In the genomic region with DNA sequence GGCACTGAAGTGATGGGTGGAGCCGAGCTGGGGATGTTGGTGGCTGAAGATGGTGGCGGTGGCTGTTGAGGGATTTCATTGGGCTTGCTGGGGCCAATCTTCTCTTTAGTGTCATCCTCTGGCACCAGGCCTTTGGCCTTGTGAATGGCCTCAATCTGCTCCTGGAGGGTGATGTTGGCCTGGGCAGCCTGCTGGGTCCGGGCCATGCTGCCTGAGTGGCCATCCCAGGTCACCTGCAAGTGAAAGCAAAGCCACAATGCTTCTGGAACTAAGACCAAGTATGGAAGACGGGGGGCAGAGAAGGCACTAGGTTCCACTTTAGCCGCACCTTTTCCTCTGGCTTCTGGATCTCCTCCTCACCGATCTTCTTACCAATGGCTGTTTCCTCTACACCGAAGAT, we compare ENCODE assay signal across 19 cellular contexts. TPM values are rescaled to one million over a fixed set of nuclear protein-coding genes. Genes with fewer than 3 reads are reported as not detected.
DNase-seq lines count a peak whose midpoint lies in the region; ATAC-seq and TF ChIP-seq lines count a peak whose summit lies in the region.
"Had no signal": no experiment of that assay in that cellular context is flagged by ENCODE, and none has a peak within 500 bp of the region (broad histone marks: within the 10 kb centered on the region; RNA-seq: fewer than 3 reads in every experiment).

No MANE protein-coding gene starts in this region.

- H3K36me3 ChIP-seq in Karpas-422 (ENCODE audit: insufficient read depth, low read length) = peaks cover 47% of the 10 kb centered on the region

- no peak overlapping the region for H3K4me3 Mint-ChIP-seq in activated naive CD4-positive, alpha-beta T cell treated with anti-CD3 and anti-CD28 coated beads, Interleukin-2, amount 10 ng/mL, durations not matched to agents 7 days and 5 days
- no peak overlapping the region for H3K4me3 Mint-ChIP-seq in stimulated activated naive B cell treated with anti-CD40 and anti-IgM and Interleukin-4, amounts not matched to agents 10 μg/mL and 1 μg/mL and 100 μg/mL, for 72 hours
- H3K4me3 Mint-ChIP-seq in HFFc6 = no peak overlapping the region
- H3K4me3 Mint-ChIP-seq: B cell; CD8-positive, alpha-beta memory T cell had no signal

- H3K27me3 Mint-ChIP-seq in activated naive CD4-positive, alpha-beta T cell treated with anti-CD3 and anti-CD28 coated beads, Interleukin-2, amount 10 ng/mL, durations not matched to agents 7 days and 5 days = no peaks in the 10 kb centered on the region
- no peaks in the 10 kb centered on the region for H3K27me3 Mint-ChIP-seq in stimulated activated naive B cell treated with anti-CD40 and anti-IgM and Interleukin-4, amounts not matched to agents 10 μg/mL and 1 μg/mL and 100 μg/mL, for 72 hours
- no peaks in the 10 kb centered on the region for H3K27me3 Mint-ChIP-seq in HFFc6 (ENCODE audit: insufficient read depth)
- H3K27me3 Mint-ChIP-seq: B cell; CD8-positive, alpha-beta memory T cell had no signal

- no peak overlapping the region for H2AFZ ChIP-seq in Karpas-422 (ENCODE audit: low read length)

- no peak overlapping the region for H3K4me2 ChIP-seq in Karpas-422 (ENCODE audit: low read depth, low read length, poor library complexity, severe bottlenecking)
- H3K4me2 ChIP-seq: BLaER1 treated with 17β-estradiol and CSF1 and Interleukin-3, amounts not matched to agents 10 nM and 100 nM had no signal

- H3K36me3 Mint-ChIP-seq in activated naive CD4-positive, alpha-beta T cell treated with anti-CD3 and anti-CD28 coated beads, Interleukin-2, amount 50 U/mL, for 72 hours = peaks cover 38 to 76% of the 10 kb centered on the region in 2 donors
- peaks cover 90% of the 10 kb centered on the region for H3K36me3 Mint-ChIP-seq in activated naive CD4-positive, alpha-beta T cell treated with anti-CD3 and anti-CD28 coated beads, Interleukin-2, amount 10 ng/mL, durations not matched to agents 7 days and 5 days
- H3K36me3 Mint-ChIP-seq in stimulated activated naive B cell treated with anti-CD40 and anti-IgM and Interleukin-4, amounts not matched to agents 10 μg/mL and 1 μg/mL and 100 μg/mL, for 72 hours = peaks cover 71 to 83% of the 10 kb centered on the region in 2 donors
- H3K36me3 Mint-ChIP-seq in HFFc6 (ENCODE audit: low read depth) = peaks cover 57% of the 10 kb centered on the region

- H3K79me2 ChIP-seq in Karpas-422 (ENCODE audit: low read length) = no peaks in the 10 kb centered on the region

- in situ Hi-C loops in G401 (cut with HindIII; ENCODE audit: low sequenced_read_pairs) = no loop called here

- H3K9me3 Mint-ChIP-seq in activated naive CD4-positive, alpha-beta T cell treated with anti-CD3 and anti-CD28 coated beads, Interleukin-2, amount 50 U/mL, for 72 hours = no peaks in the 10 kb centered on the region
- H3K9me3 Mint-ChIP-seq in activated naive CD4-positive, alpha-beta T cell treated with anti-CD3 and anti-CD28 coated beads, Interleukin-2, amount 10 ng/mL, durations not matched to agents 7 days and 5 days = no peaks in the 10 kb centered on the region
- no peaks in the 10 kb centered on the region for H3K9me3 Mint-ChIP-seq in stimulated activated naive B cell treated with anti-CD40 and anti-IgM and Interleukin-4, amounts not matched to agents 10 μg/mL and 1 μg/mL and 100 μg/mL, for 72 hours
- H3K9me3 Mint-ChIP-seq in HFFc6 = no peaks in the 10 kb centered on the region
- H3K9me3 Mint-ChIP-seq: CD8-positive, alpha-beta memory T cell had no signal

- no peak for DNase-seq in activated naive CD4-positive, alpha-beta T cell treated with anti-CD3 and anti-CD28 coated beads, Interleukin-2, amount 50 U/mL, for 72 hours (ENCODE audit: low spot score in 2 of 2)
- no peak for DNase-seq in activated naive CD4-positive, alpha-beta T cell treated with anti-CD3 and anti-CD28 coated beads, Interleukin-2, amount 10 ng/mL, durations not matched to agents 7 days and 5 days
- DNase-seq in G401 (ENCODE audit: low spot score) (peak; percentile 41), left lobe of liver (ENCODE audit: low spot score) (peak; percentile 70), HFFc6 (no peak), Karpas-422 (no peak)
- no peak for DNase-seq in stimulated activated naive B cell treated with anti-CD40 and anti-IgM and Interleukin-4, amounts not matched to agents 10 μg/mL and 1 μg/mL and 100 μg/mL, for 72 hours
- DNase-seq: CD8-positive, alpha-beta memory T cell; COR-L47; DMS 273 treated with DMSO at 0.1 percent for 48 hours; DMS53; DND-41; EL; GOT3; H7; IMR-90 had no signal

- TF ChIP-seq CTCF in HFFc6 (IDR thresholded peaks at IDR 0.05) = no peak

- no peak overlapping the region for H3K4me3 ChIP-seq in Karpas-422 (ENCODE audit: low read length)
- H3K4me3 ChIP-seq: BLaER1 treated with 17β-estradiol and CSF1 and Interleukin-3, amounts not matched to agents 10 nM and 100 nM had no signal

- H3K27me3 ChIP-seq in Karpas-422 (ENCODE audit: low read length) = no peaks in the 10 kb centered on the region
- H3K27me3 ChIP-seq: BLaER1 treated with 17β-estradiol and CSF1 and Interleukin-3, amounts not matched to agents 10 nM and 100 nM had no signal

- H3K9ac ChIP-seq in Karpas-422 (ENCODE audit: low read length) = no peak overlapping the region
- H3K9ac ChIP-seq: BLaER1 treated with 17β-estradiol and CSF1 and Interleukin-3, amounts not matched to agents 10 nM and 100 nM had no signal

- CTCF ChIA-PET in activated naive CD4-positive, alpha-beta T cell treated with anti-CD3 and anti-CD28 coated beads, Interleukin-2, amount 10 ng/mL, durations not matched to agents 7 days and 5 days (lab: Charles Lee) = no interaction called here

- H4K20me1 ChIP-seq in Karpas-422 (ENCODE audit: insufficient read depth, low read depth, low read length) = no peaks in the 10 kb centered on the region

- no peaks in the 10 kb centered on the region for H3K4me1 ChIP-seq in Karpas-422 (ENCODE audit: low read length)
- H3K4me1 ChIP-seq: BLaER1 treated with 17β-estradiol and CSF1 and Interleukin-3, amounts not matched to agents 10 nM and 100 nM had no signal

- ATAC-seq in activated naive CD4-positive, alpha-beta T cell treated with anti-CD3 and anti-CD28 coated beads, Interleukin-2, amount 50 U/mL, for 72 hours = no peak
- peak; percentile 46 for ATAC-seq in left lobe of liver
- no peak for ATAC-seq in stimulated activated naive B cell treated with anti-CD40 and anti-IgM and Interleukin-4, amounts not matched to agents 10 μg/mL and 1 μg/mL and 100 μg/mL, for 72 hours (replicated peaks)
- ATAC-seq: HCT116 had no signal

- peaks cover 11% of the 10 kb centered on the region for H3K4me1 Mint-ChIP-seq in activated naive CD4-positive, alpha-beta T cell treated with anti-CD3 and anti-CD28 coated beads, Interleukin-2, amount 10 ng/mL, durations not matched to agents 7 days and 5 days
- H3K4me1 Mint-ChIP-seq in stimulated activated naive B cell treated with anti-CD40 and anti-IgM and Interleukin-4, amounts not matched to agents 10 μg/mL and 1 μg/mL and 100 μg/mL, for 72 hours = peaks cover 19 to 37% of the 10 kb centered on the region in 2 donors
- H3K4me1 Mint-ChIP-seq in HFFc6 (ENCODE audit: low read depth) = no peaks in the 10 kb centered on the region
- H3K4me1 Mint-ChIP-seq: B cell had no signal

- H3K9me2 ChIP-seq in Karpas-422 (replicated peaks; ENCODE audit: insufficient read depth, low read length) = no peaks in the 10 kb centered on the region

- H3K27ac ChIP-seq in Karpas-422 (ENCODE audit: low read length) = no peak overlapping the region
- H3K27ac ChIP-seq: BLaER1 treated with 17β-estradiol and CSF1 and Interleukin-3, amounts not matched to agents 10 nM and 100 nM had no signal

- H3K9me3 ChIP-seq in Karpas-422 (ENCODE audit: low read length) = no peaks in the 10 kb centered on the region
- H3K9me3 ChIP-seq: BLaER1 treated with 17β-estradiol and CSF1 and Interleukin-3, amounts not matched to agents 10 nM and 100 nM had no signal

- peak overlapping the region; percentile 21 to 74 for H3K27ac Mint-ChIP-seq in activated naive CD4-positive, alpha-beta T cell treated with anti-CD3 and anti-CD28 coated beads, Interleukin-2, amount 50 U/mL, for 72 hours
- H3K27ac Mint-ChIP-seq in activated naive CD4-positive, alpha-beta T cell treated with anti-CD3 and anti-CD28 coated beads, Interleukin-2, amount 10 ng/mL, durations not matched to agents 7 days and 5 days = no peak overlapping the region
- H3K27ac Mint-ChIP-seq in stimulated activated naive B cell treated with anti-CD40 and anti-IgM and Interleukin-4, amounts not matched to agents 10 μg/mL and 1 μg/mL and 100 μg/mL, for 72 hours = peak overlapping the region; percentile 59
- H3K27ac Mint-ChIP-seq in HFFc6 = no peak overlapping the region
- H3K27ac Mint-ChIP-seq: B cell had no signal

RNA-seq across cellular contexts. Expression of a gene that starts 12.1 kb away (rescaled TPM):
- total RNA-seq in activated naive CD4-positive, alpha-beta T cell treated with anti-CD3 and anti-CD28 coated beads, Interleukin-2, amount 50 U/mL, for 72 hours = 10 to 100 TPM; 27.2 to 36.9 TPM
- 12.8 and 31.0 TPM in 2 replicates for total RNA-seq in G401 (2014; rRNA removed; shearing (Covaris generic))
- 19.7 TPM for total RNA-seq in left lobe of liver
- total RNA-seq in HFFc6 (2021; fragmentation: NEBNext Ultra II Directional; extraction: Animal tissue kit (Norgen Biotek cat#: 25700)) = 10 to 100 TPM; 15.6 to 20.6 (median 16.7) TPM
- total RNA-seq in Karpas-422 (2014; rRNA removed; shearing (Covaris generic); ENCODE audit: low replicate concordance) = 7.6 and 16.9 TPM in 2 replicates

RNA-seq across cellular contexts. Expression of a gene that starts 17.9 kb away (rescaled TPM):
- 100 to 1,000 TPM; 229 to 281 TPM for total RNA-seq in activated naive CD4-positive, alpha-beta T cell treated with anti-CD3 and anti-CD28 coated beads, Interleukin-2, amount 50 U/mL, for 72 hours
- total RNA-seq in G401 (2014; rRNA removed; shearing (Covaris generic)) = 16.5 and 25.5 TPM in 2 replicates
- total RNA-seq in left lobe of liver = 73.3 TPM
- total RNA-seq in HFFc6 (2021; fragmentation: NEBNext Ultra II Directional; extraction: Animal tissue kit (Norgen Biotek cat#: 25700)) = 100 to 1,000 TPM; 166 to 197 (median 181) TPM
- 79.0 and 111 TPM in 2 replicates for total RNA-seq in Karpas-422 (2014; rRNA removed; shearing (Covaris generic); ENCODE audit: low replicate concordance)

RNA-seq across cellular contexts. Expression of a gene that starts 18.0 kb away (rescaled TPM):
- 1 to 10 TPM in 1 of 2 donors, not detected in 1; 2.9 TPM for total RNA-seq in activated naive CD4-positive, alpha-beta T cell treated with anti-CD3 and anti-CD28 coated beads, Interleukin-2, amount 50 U/mL, for 72 hours
- total RNA-seq in G401 (2014; rRNA removed; shearing (Covaris generic)) = 1.8 and 2.9 TPM in 2 replicates
- 0.78 TPM for total RNA-seq in left lobe of liver
- 1 to 10 TPM; 1.4 to 1.6 (median 1.5) TPM for total RNA-seq in HFFc6 (2021; fragmentation: NEBNext Ultra II Directional; extraction: Animal tissue kit (Norgen Biotek cat#: 25700))
- 0.69 and 0.82 TPM in 2 replicates for total RNA-seq in Karpas-422 (2014; rRNA removed; shearing (Covaris generic); ENCODE audit: low replicate concordance)

RNA-seq across cellular contexts. Expression of a gene that starts 48.4 kb away (rescaled TPM):
- total RNA-seq in activated naive CD4-positive, alpha-beta T cell treated with anti-CD3 and anti-CD28 coated beads, Interleukin-2, amount 50 U/mL, for 72 hours = 10 to 100 TPM in 1 of 2 donors, 1 to 10 TPM in 1; 6.8 to 11.8 TPM
- 20.5 and 23.2 TPM in 2 replicates for total RNA-seq in G401 (2014; rRNA removed; shearing (Covaris generic))
- total RNA-seq in left lobe of liver = 8.7 TPM
- 10 to 100 TPM; 12.7 to 18.9 (median 15.3) TPM for total RNA-seq in HFFc6 (2021; fragmentation: NEBNext Ultra II Directional; extraction: Animal tissue kit (Norgen Biotek cat#: 25700))
- total RNA-seq in Karpas-422 (2014; rRNA removed; shearing (Covaris generic); ENCODE audit: low replicate concordance) = 4.0 and 16.9 TPM in 2 replicates

RNA-seq across cellular contexts. Expression of a gene that starts 49.5 kb away (rescaled TPM):
- total RNA-seq in activated naive CD4-positive, alpha-beta T cell treated with anti-CD3 and anti-CD28 coated beads, Interleukin-2, amount 50 U/mL, for 72 hours = 1 to 10 TPM; 6.3 to 7.5 TPM
- 9.8 and 11.3 TPM in 2 replicates for total RNA-seq in G401 (2014; rRNA removed; shearing (Covaris generic))
- total RNA-seq in left lobe of liver = 9.7 TPM
- 1 to 10 TPM; 4.5 to 8.1 (median 5.7) TPM for total RNA-seq in HFFc6 (2021; fragmentation: NEBNext Ultra II Directional; extraction: Animal tissue kit (Norgen Biotek cat#: 25700))
- 3.2 and 8.4 TPM in 2 replicates for total RNA-seq in Karpas-422 (2014; rRNA removed; shearing (Covaris generic); ENCODE audit: low replicate concordance)

Comparison
In these comparisons a context has a peak if more than half of its experiments do, and no peak if none do; other contexts are left out.
1. H3K27ac Mint-ChIP-seq: peak in activated naive CD4-positive, alpha-beta T cell treated with anti-CD3 and anti-CD28 coated beads, Interleukin-2, amount 50 U/mL, for 72 hours (2 of 2) and stimulated activated naive B cell treated with anti-CD40 and anti-IgM and Interleukin-4, amounts not matched to agents 10 μg/mL and 1 μg/mL and 100 μg/mL, for 72 hours (single experiment); none in activated naive CD4-positive, alpha-beta T cell treated with anti-CD3 and anti-CD28 coated beads, Interleukin-2, amount 10 ng/mL, durations not matched to agents 7 days and 5 days (single experiment) and HFFc6 (single experiment).
2. DNase-seq: peak in G401 (single experiment) and left lobe of liver (single experiment); none in activated naive CD4-positive, alpha-beta T cell treated with anti-CD3 and anti-CD28 coated beads, Interleukin-2, amount 50 U/mL, for 72 hours (0 of 2), activated naive CD4-positive, alpha-beta T cell treated with anti-CD3 and anti-CD28 coated beads, Interleukin-2, amount 10 ng/mL, durations not matched to agents 7 days and 5 days (single experiment), stimulated activated naive B cell treated with anti-CD40 and anti-IgM and Interleukin-4, amounts not matched to agents 10 μg/mL and 1 μg/mL and 100 μg/mL, for 72 hours (single experiment), HFFc6 (single experiment) and Karpas-422 (single experiment).